In genomic region chr21:14762734-14763694, GRCh38 we compare ENCODE assay signal across 1 cellular context.
A peak's percentile ranks its signal among the peaks of the same experiment; 100 is the strongest.
TF ChIP-seq lines count a peak whose summit lies in the region.

No MANE protein-coding gene starts in this region.

TF ChIP-seq in K562, 482 proteins besides CTCF, POLR2A, EP300 and RAD21 (continued from another document and continues in another):
- TF ChIP-seq, protein P1, sequence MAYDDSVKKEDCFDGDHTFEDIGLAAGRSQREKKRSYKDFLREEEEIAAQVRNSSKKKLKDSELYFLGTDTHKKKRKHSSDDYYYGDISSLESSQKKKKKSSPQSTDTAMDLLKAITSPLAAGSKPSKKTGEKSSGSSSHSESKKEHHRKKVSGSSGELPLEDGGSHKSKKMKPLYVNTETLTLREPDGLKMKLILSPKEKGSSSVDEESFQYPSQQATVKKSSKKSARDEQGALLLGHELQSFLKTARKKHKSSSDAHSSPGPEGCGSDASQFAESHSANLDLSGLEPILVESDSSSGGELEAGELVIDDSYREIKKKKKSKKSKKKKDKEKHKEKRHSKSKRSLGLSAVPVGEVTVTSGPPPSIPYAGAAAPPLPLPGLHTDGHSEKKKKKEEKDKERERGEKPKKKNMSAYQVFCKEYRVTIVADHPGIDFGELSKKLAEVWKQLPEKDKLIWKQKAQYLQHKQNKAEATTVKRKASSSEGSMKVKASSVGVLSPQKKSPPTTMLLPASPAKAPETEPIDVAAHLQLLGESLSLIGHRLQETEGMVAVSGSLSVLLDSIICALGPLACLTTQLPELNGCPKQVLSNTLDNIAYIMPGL (CRISPR knock-in tag; IDR thresholded peaks at IDR 0.05), result no peak
- TF ChIP-seq FOXO4 (CRISPR knock-in tag; IDR thresholded peaks at IDR 0.05), result no peak
- peak; percentile 97 for TF ChIP-seq TEAD4 (IDR thresholded peaks at IDR 0.05; ENCODE audit: low read length)
- TF ChIP-seq TEAD4 (CRISPR knock-in tag; IDR thresholded peaks at IDR 0.05; ENCODE audit: borderline replicate concordance), result no peak
- no peak for TF ChIP-seq TBP (optimal IDR thresholded peaks at IDR 0.05; ENCODE audit: low read depth, low read length)
- TF ChIP-seq POLR2AphosphoS2 (IDR thresholded peaks at IDR 0.05; ENCODE audit: low read length), result no peak
- TF ChIP-seq ZBTB5 (IDR thresholded peaks at IDR 0.05), result no peak
- TF ChIP-seq NR2C2 (CRISPR knock-in tag; IDR thresholded peaks at IDR 0.05), result no peak
- TF ChIP-seq NR2C2 (tag; IDR thresholded peaks at IDR 0.05), result no peak
- TF ChIP-seq GTF2B (IDR thresholded peaks at IDR 0.05; ENCODE audit: extremely low read depth, insufficient read length), result no peak
- no peak for TF ChIP-seq CHCHD3 (CRISPR knock-in tag; IDR thresholded peaks at IDR 0.05)
- peak; percentile 45; the same call in 1 of the 2 replicates for TF ChIP-seq NKRF (IDR thresholded peaks at IDR 0.05; ENCODE audit: borderline replicate concordance)
- no peak for TF ChIP-seq SIN3B (IDR thresholded peaks at IDR 0.05; ENCODE audit: low read depth)
- TF ChIP-seq ZNF444 (CRISPR knock-in tag; IDR thresholded peaks at IDR 0.05), result no peak
- no peak for TF ChIP-seq NELFE (IDR thresholded peaks at IDR 0.05; ENCODE audit: insufficient read depth, insufficient read length)
- no peak for TF ChIP-seq MCM3 (IDR thresholded peaks at IDR 0.05)
- TF ChIP-seq DPF2 (IDR thresholded peaks at IDR 0.05), result peak; percentile 97
- no peak for TF ChIP-seq PCBP1 (IDR thresholded peaks at IDR 0.05; ENCODE audit: low read depth, low read length, poor library complexity, severe bottlenecking)
- TF ChIP-seq ELF1 (tag; IDR thresholded peaks at IDR 0.05), result no peak; the same call in 1 of the 2 replicates
- no peak for TF ChIP-seq RBM14 (IDR thresholded peaks at IDR 0.05; ENCODE audit: borderline replicate concordance, insufficient read depth, low read depth, low read length)
- TF ChIP-seq, protein P2, sequence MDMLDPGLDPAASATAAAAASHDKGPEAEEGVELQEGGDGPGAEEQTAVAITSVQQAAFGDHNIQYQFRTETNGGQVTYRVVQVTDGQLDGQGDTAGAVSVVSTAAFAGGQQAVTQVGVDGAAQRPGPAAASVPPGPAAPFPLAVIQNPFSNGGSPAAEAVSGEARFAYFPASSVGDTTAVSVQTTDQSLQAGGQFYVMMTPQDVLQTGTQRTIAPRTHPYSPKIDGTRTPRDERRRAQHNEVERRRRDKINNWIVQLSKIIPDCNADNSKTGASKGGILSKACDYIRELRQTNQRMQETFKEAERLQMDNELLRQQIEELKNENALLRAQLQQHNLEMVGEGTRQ (CRISPR knock-in tag; IDR thresholded peaks at IDR 0.05), result no peak
- TF ChIP-seq, protein P3, sequence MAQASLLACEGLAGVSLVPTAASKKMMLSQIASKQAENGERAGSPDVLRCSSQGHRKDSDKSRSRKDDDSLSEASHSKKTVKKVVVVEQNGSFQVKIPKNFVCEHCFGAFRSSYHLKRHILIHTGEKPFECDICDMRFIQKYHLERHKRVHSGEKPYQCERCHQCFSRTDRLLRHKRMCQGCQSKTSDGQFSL (CRISPR knock-in tag; IDR thresholded peaks at IDR 0.05), result no peak
- TF ChIP-seq, protein P3 (tag; IDR thresholded peaks at IDR 0.05), result no peak
- peak; percentile 99 for TF ChIP-seq ARID1B (IDR thresholded peaks at IDR 0.05)
- TF ChIP-seq, protein P4, sequence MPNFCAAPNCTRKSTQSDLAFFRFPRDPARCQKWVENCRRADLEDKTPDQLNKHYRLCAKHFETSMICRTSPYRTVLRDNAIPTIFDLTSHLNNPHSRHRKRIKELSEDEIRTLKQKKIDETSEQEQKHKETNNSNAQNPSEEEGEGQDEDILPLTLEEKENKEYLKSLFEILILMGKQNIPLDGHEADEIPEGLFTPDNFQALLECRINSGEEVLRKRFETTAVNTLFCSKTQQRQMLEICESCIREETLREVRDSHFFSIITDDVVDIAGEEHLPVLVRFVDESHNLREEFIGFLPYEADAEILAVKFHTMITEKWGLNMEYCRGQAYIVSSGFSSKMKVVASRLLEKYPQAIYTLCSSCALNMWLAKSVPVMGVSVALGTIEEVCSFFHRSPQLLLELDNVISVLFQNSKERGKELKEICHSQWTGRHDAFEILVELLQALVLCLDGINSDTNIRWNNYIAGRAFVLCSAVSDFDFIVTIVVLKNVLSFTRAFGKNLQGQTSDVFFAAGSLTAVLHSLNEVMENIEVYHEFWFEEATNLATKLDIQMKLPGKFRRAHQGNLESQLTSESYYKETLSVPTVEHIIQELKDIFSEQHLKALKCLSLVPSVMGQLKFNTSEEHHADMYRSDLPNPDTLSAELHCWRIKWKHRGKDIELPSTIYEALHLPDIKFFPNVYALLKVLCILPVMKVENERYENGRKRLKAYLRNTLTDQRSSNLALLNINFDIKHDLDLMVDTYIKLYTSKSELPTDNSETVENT (CRISPR knock-in tag; IDR thresholded peaks at IDR 0.05), result no peak
- TF ChIP-seq PRDM10 (IDR thresholded peaks at IDR 0.05; ENCODE audit: partially characterized antibody), result peak; percentile 56
- TF ChIP-seq PHB2 (IDR thresholded peaks at IDR 0.05; ENCODE audit: low read depth), result peak; percentile 86; the same call in 1 of the 2 replicates
- TF ChIP-seq, protein P5, sequence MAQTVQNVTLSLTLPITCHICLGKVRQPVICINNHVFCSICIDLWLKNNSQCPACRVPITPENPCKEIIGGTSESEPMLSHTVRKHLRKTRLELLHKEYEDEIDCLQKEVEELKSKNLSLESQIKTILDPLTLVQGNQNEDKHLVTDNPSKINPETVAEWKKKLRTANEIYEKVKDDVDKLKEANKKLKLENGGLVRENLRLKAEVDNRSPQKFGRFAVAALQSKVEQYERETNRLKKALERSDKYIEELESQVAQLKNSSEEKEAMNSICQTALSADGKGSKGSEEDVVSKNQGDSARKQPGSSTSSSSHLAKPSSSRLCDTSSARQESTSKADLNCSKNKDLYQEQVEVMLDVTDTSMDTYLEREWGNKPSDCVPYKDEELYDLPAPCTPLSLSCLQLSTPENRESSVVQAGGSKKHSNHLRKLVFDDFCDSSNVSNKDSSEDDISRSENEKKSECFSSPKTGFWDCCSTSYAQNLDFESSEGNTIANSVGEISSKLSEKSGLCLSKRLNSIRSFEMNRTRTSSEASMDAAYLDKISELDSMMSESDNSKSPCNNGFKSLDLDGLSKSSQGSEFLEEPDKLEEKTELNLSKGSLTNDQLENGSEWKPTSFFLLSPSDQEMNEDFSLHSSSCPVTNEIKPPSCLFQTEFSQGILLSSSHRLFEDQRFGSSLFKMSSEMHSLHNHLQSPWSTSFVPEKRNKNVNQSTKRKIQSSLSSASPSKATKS (CRISPR knock-in tag; IDR thresholded peaks at IDR 0.05), result no peak
- TF ChIP-seq, protein P6, sequence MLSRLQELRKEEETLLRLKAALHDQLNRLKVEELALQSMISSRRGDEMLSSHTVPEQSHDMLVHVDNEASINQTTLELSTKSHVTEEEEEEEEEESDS (CRISPR knock-in tag; IDR thresholded peaks at IDR 0.05), result no peak
- TF ChIP-seq ZNF133 (CRISPR knock-in tag; IDR thresholded peaks at IDR 0.05), result no peak
- no peak for TF ChIP-seq NFE2 (IDR thresholded peaks at IDR 0.05; ENCODE audit: low read depth)
- TF ChIP-seq PHF8 (IDR thresholded peaks at IDR 0.05; ENCODE audit: borderline replicate concordance, low read length), result no peak
- no peak for TF ChIP-seq KLF1 (tag; IDR thresholded peaks at IDR 0.05)
- TF ChIP-seq, protein P7, sequence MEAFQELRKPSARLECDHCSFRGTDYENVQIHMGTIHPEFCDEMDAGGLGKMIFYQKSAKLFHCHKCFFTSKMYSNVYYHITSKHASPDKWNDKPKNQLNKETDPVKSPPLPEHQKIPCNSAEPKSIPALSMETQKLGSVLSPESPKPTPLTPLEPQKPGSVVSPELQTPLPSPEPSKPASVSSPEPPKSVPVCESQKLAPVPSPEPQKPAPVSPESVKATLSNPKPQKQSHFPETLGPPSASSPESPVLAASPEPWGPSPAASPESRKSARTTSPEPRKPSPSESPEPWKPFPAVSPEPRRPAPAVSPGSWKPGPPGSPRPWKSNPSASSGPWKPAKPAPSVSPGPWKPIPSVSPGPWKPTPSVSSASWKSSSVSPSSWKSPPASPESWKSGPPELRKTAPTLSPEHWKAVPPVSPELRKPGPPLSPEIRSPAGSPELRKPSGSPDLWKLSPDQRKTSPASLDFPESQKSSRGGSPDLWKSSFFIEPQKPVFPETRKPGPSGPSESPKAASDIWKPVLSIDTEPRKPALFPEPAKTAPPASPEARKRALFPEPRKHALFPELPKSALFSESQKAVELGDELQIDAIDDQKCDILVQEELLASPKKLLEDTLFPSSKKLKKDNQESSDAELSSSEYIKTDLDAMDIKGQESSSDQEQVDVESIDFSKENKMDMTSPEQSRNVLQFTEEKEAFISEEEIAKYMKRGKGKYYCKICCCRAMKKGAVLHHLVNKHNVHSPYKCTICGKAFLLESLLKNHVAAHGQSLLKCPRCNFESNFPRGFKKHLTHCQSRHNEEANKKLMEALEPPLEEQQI (IDR thresholded peaks at IDR 0.05), result peak; percentile 88
- peak; percentile 88 for TF ChIP-seq ZNF316 (IDR thresholded peaks at IDR 0.05)
- TF ChIP-seq ZNF589 (CRISPR knock-in tag; IDR thresholded peaks at IDR 0.05; ENCODE audit: low read depth), result peak; percentile 66
